1 cellular context compared by ENCODE assay signal in the genomic region with DNA sequence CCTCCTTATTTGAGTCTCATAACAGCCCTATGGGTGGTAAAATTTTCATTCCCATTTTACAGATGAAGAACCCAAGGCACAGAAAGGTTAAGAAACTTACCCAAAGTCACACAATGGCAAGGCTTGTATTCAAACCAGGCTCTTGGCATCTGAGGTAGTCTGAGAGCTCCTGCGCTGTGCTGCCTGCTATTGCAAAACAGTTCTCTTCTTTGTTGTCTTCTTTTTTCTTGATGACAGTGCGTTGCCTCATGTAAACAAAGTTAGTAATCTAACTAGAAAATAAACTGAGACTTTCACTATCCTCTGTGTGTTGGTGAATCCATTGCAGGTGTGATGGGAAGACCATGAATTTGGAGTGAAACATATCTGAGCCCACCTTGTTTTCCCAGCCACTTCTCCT.
TF ChIP-seq lines count a peak whose summit lies in the region.

No MANE protein-coding gene starts in this region.

TF ChIP-seq in HepG2, 621 proteins besides CTCF, POLR2A, EP300 and RAD21 (continued from another document):
- TF ChIP-seq, protein P1, sequence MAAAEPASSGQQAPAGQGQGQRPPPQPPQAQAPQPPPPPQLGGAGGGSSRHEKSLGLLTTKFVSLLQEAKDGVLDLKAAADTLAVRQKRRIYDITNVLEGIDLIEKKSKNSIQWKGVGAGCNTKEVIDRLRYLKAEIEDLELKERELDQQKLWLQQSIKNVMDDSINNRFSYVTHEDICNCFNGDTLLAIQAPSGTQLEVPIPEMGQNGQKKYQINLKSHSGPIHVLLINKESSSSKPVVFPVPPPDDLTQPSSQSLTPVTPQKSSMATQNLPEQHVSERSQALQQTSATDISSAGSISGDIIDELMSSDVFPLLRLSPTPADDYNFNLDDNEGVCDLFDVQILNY (CRISPR knock-in tag; conservative IDR thresholded peaks at IDR 0.05): no peak
- TF ChIP-seq ZNF292 (CRISPR knock-in tag; IDR thresholded peaks at IDR 0.05; ENCODE audit: borderline replicate concordance, low read depth) (no peak), ZNF180 (CRISPR knock-in tag; IDR thresholded peaks at IDR 0.05; ENCODE audit: borderline replicate concordance, low read depth) (no peak), NFE2 (CRISPR knock-in tag; IDR thresholded peaks at IDR 0.05) (no peak), MTA3 (CRISPR knock-in tag; IDR thresholded peaks at IDR 0.05) (no peak), ZNF33A (CRISPR knock-in tag; IDR thresholded peaks at IDR 0.05; ENCODE audit: borderline replicate concordance) (no peak), ZNF484 (CRISPR knock-in tag; IDR thresholded peaks at IDR 0.05; ENCODE audit: borderline replicate concordance, low read depth) (no peak), KLF12 (CRISPR knock-in tag; IDR thresholded peaks at IDR 0.05; ENCODE audit: borderline replicate concordance) (no peak)
- TF ChIP-seq, protein P2, sequence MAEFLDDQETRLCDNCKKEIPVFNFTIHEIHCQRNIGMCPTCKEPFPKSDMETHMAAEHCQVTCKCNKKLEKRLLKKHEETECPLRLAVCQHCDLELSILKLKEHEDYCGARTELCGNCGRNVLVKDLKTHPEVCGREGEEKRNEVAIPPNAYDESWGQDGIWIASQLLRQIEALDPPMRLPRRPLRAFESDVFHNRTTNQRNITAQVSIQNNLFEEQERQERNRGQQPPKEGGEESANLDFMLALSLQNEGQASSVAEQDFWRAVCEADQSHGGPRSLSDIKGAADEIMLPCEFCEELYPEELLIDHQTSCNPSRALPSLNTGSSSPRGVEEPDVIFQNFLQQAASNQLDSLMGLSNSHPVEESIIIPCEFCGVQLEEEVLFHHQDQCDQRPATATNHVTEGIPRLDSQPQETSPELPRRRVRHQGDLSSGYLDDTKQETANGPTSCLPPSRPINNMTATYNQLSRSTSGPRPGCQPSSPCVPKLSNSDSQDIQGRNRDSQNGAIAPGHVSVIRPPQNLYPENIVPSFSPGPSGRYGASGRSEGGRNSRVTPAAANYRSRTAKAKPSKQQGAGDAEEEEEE (CRISPR knock-in tag; IDR thresholded peaks at IDR 0.05; ENCODE audit: borderline replicate concordance): no peak
- TF ChIP-seq, protein P3, sequence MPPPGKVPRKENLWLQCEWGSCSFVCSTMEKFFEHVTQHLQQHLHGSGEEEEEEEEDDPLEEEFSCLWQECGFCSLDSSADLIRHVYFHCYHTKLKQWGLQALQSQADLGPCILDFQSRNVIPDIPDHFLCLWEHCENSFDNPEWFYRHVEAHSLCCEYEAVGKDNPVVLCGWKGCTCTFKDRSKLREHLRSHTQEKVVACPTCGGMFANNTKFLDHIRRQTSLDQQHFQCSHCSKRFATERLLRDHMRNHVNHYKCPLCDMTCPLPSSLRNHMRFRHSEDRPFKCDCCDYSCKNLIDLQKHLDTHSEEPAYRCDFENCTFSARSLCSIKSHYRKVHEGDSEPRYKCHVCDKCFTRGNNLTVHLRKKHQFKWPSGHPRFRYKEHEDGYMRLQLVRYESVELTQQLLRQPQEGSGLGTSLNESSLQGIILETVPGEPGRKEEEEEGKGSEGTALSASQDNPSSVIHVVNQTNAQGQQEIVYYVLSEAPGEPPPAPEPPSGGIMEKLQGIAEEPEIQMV (CRISPR knock-in tag; IDR thresholded peaks at IDR 0.05; ENCODE audit: low read depth): no peak
- TF ChIP-seq, protein P4, sequence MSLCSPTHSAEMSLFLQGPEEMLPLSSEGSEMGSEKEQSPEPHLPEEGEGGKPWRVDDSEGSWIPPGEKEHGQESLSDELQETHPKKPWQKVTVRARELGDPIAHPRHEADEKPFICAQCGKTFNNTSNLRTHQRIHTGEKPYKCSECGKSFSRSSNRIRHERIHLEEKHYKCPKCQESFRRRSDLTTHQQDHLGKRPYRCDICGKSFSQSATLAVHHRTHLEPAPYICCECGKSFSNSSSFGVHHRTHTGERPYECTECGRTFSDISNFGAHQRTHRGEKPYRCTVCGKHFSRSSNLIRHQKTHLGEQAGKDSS (CRISPR knock-in tag; IDR thresholded peaks at IDR 0.05; ENCODE audit: borderline replicate concordance, low read depth): no peak
- TF ChIP-seq, protein P5, sequence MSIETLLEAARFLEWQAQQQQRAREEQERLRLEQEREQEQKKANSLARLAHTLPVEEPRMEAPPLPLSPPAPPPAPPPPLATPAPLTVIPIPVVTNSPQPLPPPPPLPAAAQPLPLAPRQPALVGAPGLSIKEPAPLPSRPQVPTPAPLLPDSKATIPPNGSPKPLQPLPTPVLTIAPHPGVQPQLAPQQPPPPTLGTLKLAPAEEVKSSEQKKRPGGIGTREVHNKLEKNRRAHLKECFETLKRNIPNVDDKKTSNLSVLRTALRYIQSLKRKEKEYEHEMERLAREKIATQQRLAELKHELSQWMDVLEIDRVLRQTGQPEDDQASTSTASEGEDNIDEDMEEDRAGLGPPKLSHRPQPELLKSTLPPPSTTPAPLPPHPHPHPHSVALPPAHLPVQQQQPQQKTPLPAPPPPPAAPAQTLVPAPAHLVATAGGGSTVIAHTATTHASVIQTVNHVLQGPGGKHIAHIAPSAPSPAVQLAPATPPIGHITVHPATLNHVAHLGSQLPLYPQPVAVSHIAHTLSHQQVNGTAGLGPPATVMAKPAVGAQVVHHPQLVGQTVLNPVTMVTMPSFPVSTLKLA (IDR thresholded peaks at IDR 0.05): no peak
